In the genomic region with DNA sequence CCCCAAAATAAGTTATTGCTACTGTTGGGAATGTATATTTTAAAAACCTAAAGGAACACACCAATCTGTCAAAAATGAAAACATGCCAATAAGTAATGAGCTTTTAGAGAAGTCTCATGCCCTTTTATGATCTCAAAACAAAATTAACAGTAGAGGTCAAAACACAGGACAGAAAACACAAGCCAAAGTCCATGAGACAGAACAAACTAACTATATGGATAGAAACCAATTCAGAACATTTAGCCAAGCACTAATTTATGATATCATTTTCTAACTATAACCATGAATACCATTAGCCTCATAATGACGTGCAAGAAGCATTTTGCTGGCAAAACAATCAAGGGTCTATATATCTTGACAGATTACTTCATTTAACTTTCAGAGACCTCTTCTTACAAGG, we compare ENCODE assay signal across 20 cellular contexts.
"Had no signal": no experiment of that assay in that cellular context is flagged by ENCODE, and none has a peak within 500 bp of the region (broad histone marks: within the 10 kb centered on the region; RNA-seq: fewer than 3 reads in every experiment).

No MANE protein-coding gene starts in this region.

- H3K36me3 Mint-ChIP-seq: immature natural killer cell; naive thymus-derived CD4-positive, alpha-beta T cell; stimulated activated naive B cell treated with anti-CD40 and anti-IgM and Interleukin-4, amounts not matched to agents 10 μg/mL and 1 μg/mL and 100 μg/mL, for 72 hours had no signal

- H3K27me3 Mint-ChIP-seq: stimulated activated naive CD8-positive, alpha-beta T cell treated with anti-CD3 and anti-CD28 coated beads, Interleukin-15, amount 100 ng/mL, for 72 hours had no signal

- DNase-seq: colonic mucosa; dermis blood vessel endothelial cell; effector CD4-positive, alpha-beta T cell; foreskin fibroblast; glutamatergic neuron; immature natural killer cell; left ventricle myocardium inferior; mesendoderm; naive thymus-derived CD4-positive, alpha-beta T cell; posterior cingulate gyrus; sigmoid colon; stimulated activated CD4-positive, alpha-beta T cell treated with anti-CD3 and anti-CD28 coated beads, Interleukin-2, amount 100 ng/mL, for 24 hours; stimulated activated CD4-positive, alpha-beta T cell treated with anti-CD3 and anti-CD28 coated beads, Interleukin-4, amount 100 ng/mL, for 4 hours; stimulated activated naive B cell treated with anti-CD40 and anti-IgM and Interleukin-4, amounts not matched to agents 10 μg/mL and 1 μg/mL and 100 μg/mL, for 72 hours; stimulated activated naive CD8-positive, alpha-beta T cell treated with anti-CD3 and anti-CD28 coated beads, Interleukin-15, amount 100 ng/mL, for 72 hours; trophoblast cell had no signal

- H3K27ac ChIP-seq: colonic mucosa, gastroesophageal sphincter, left ventricle myocardium inferior, neutrophil, sigmoid colon, skin epidermis had no signal

- ATAC-seq: esophagus mucosa; gastroesophageal sphincter; naive thymus-derived CD4-positive, alpha-beta T cell; stimulated activated naive B cell treated with anti-CD40 and anti-IgM and Interleukin-4, amounts not matched to agents 10 μg/mL and 1 μg/mL and 100 μg/mL, for 72 hours; stimulated activated naive CD8-positive, alpha-beta T cell treated with anti-CD3 and anti-CD28 coated beads, Interleukin-15, amount 100 ng/mL, for 72 hours had no signal

- H3K27ac Mint-ChIP-seq: immature natural killer cell; naive thymus-derived CD4-positive, alpha-beta T cell; stimulated activated naive B cell treated with anti-CD40 and anti-IgM and Interleukin-4, amounts not matched to agents 10 μg/mL and 1 μg/mL and 100 μg/mL, for 72 hours; stimulated activated naive CD8-positive, alpha-beta T cell treated with anti-CD3 and anti-CD28 coated beads, Interleukin-15, amount 100 ng/mL, for 72 hours had no signal

- H3K9me3 Mint-ChIP-seq: stimulated activated naive B cell treated with anti-CD40 and anti-IgM and Interleukin-4, amounts not matched to agents 10 μg/mL and 1 μg/mL and 100 μg/mL, for 72 hours; stimulated activated naive CD8-positive, alpha-beta T cell treated with anti-CD3 and anti-CD28 coated beads, Interleukin-15, amount 100 ng/mL, for 72 hours had no signal

- H3K4me1 Mint-ChIP-seq: immature natural killer cell; stimulated activated naive B cell treated with anti-CD40 and anti-IgM and Interleukin-4, amounts not matched to agents 10 μg/mL and 1 μg/mL and 100 μg/mL, for 72 hours had no signal

- H3K4me3 Mint-ChIP-seq: immature natural killer cell; naive thymus-derived CD4-positive, alpha-beta T cell; stimulated activated naive B cell treated with anti-CD40 and anti-IgM and Interleukin-4, amounts not matched to agents 10 μg/mL and 1 μg/mL and 100 μg/mL, for 72 hours; stimulated activated naive CD8-positive, alpha-beta T cell treated with anti-CD3 and anti-CD28 coated beads, Interleukin-15, amount 100 ng/mL, for 72 hours had no signal
